In the genomic region with DNA sequence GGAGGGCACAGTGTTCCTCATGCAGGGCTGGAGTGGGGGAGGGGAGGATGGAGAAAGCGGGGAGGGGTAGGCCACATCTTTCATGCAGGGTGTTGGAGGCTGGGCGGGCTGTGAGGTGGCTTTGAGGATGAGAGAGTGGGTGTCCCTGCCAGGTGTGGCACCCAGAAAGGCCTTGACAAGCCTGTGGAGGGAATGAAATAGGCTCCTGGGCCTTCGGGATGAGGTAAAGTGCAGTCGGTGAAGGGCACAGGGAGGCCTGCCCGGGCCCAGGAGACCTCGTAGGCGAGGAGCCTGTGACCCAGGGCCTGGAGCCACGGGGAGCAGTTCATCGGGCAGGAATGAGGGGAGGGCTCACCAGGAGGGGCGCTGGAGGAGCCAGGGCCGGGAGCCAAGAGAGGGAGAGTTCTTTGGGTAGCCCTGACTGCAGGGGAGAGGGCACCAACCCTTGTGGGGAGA, we compare ENCODE assay signal across 1 cellular context.
TF ChIP-seq lines count a peak whose summit lies in the region.

No MANE protein-coding gene starts in this region.

TF ChIP-seq in WTC11, 78 proteins besides CTCF, POLR2A, EP300 and RAD21 (continued from another document):
- TF ChIP-seq ZNF281 (CRISPR knock-in tag; IDR thresholded peaks at IDR 0.05) (no peak), SOX15 (CRISPR knock-in tag; IDR thresholded peaks at IDR 0.05) (no peak), MYBL2 (CRISPR knock-in tag; IDR thresholded peaks at IDR 0.05) (no peak), ZNF396 (CRISPR knock-in tag; IDR thresholded peaks at IDR 0.05; ENCODE audit: borderline replicate concordance) (no peak), NR1H2 (CRISPR knock-in tag; IDR thresholded peaks at IDR 0.05) (no peak), OVOL2 (CRISPR knock-in tag; IDR thresholded peaks at IDR 0.05; ENCODE audit: borderline replicate concordance) (no peak), JUN (CRISPR knock-in tag; IDR thresholded peaks at IDR 0.05) (no peak)
